ENCODE assay signal across 35 cellular contexts in genomic region chr4:80324171-80324570, GRCh38.
"Had no signal": no experiment of that assay in that cellular context is flagged by ENCODE, and none has a peak within 500 bp of the region (broad histone marks: within the 10 kb centered on the region; RNA-seq: fewer than 3 reads in every experiment).

No MANE protein-coding gene starts in this region.

- H3K9me3 ChIP-seq: MG63 had no signal

- DNase-seq: Karpas-422, Kasumi-1, MG63, MM.1S, MV-4-11, NCI-H1048, NCI-H1092, NCI-H1092 treated with DMSO at 0.1 percent for 48 hours, NCI-H1105, NCI-H1105 treated with DMSO at 0.1 percent for 48 hours, NCI-H1417, NCI-H1417 treated with DMSO at 0.1 percent for 48 hours, NCI-H1436, NCI-H1436 treated with DMSO at 0.1 percent for 48 hours, NCI-H146, NCI-H1694, NCI-H1694 treated with DMSO at 0.1 percent for 48 hours, NCI-H187, NCI-H187 treated with DMSO at 0.1 percent for 48 hours, NCI-H1930, NCI-H2029, NCI-H2029 treated with DMSO at 0.1 percent for 48 hours, NCI-H2081, NCI-H2081 treated with DMSO at 0.1 percent for 48 hours, NCI-H2107, NCI-H2171, NCI-H2171 treated with DMSO at 0.1 percent for 48 hours, NCI-H2227 treated with DMSO at 0.1 percent for 48 hours, NCI-H226, NCI-H345, NCI-H446, NCI-H446 treated with DMSO at 0.1 percent for 48 hours, NCI-H510A, NCI-H510A treated with DMSO at 0.1 percent for 48 hours, NCI-H524 had no signal

- H3K36me3 ChIP-seq: MG63 had no signal

- H3K4me3 ChIP-seq: MG63 had no signal
